Comparison of ENCODE assay signal across 20 cellular contexts in genomic region chr2:175684466-175684865, GRCh38.
"Had no signal": no experiment of that assay in that cellular context is flagged by ENCODE, and none has a peak within 500 bp of the region (broad histone marks: within the 10 kb centered on the region; RNA-seq: fewer than 3 reads in every experiment).

No MANE protein-coding gene starts in this region.

- H3K4me1 ChIP-seq: esophagus squamous epithelium, left lung, pancreas, sigmoid colon, spleen, stomach, testis, upper lobe of right lung had no signal

- DNase-seq: activated CD4-positive, alpha-beta memory T cell treated with anti-CD3 and anti-CD28 coated beads, Interleukin-2, amount 10 ng/mL, durations not matched to agents 7 days and 5 days; activated CD4-positive, alpha-beta T cell treated with anti-CD3 and anti-CD28 coated beads for 4 hours; activated effector memory CD4-positive, alpha-beta T cell treated with Interleukin-2 at 50 U/mL for 16 hours; activated T-cell treated with anti-CD3 and anti-CD28 coated beads, Interleukin-2, amount 50 U/mL, for 24 hours; caudate nucleus; esophagus squamous epithelium; glutamatergic neuron; left lung; mucosa of descending colon; naive thymus-derived CD4-positive, alpha-beta T cell; pancreas; sigmoid colon; spleen; stimulated activated CD4-positive, alpha-beta T cell treated with anti-CD3 and anti-CD28 coated beads, Interleukin-1b, Interleukin-23, amount 100 ng/mL, for 48 hours; stomach; T-helper 2 cell; testis; upper lobe of right lung had no signal

- H3K4me1 Mint-ChIP-seq: activated CD4-positive, alpha-beta memory T cell treated with anti-CD3 and anti-CD28 coated beads, Interleukin-2, amount 10 ng/mL, durations not matched to agents 7 days and 5 days; WTC11 had no signal

- H3K4me3 ChIP-seq: esophagus squamous epithelium, left lung, mucosa of descending colon, pancreas, sigmoid colon, spleen, stomach, testis, upper lobe of right lung had no signal

- H3K27ac Mint-ChIP-seq: activated CD4-positive, alpha-beta memory T cell treated with anti-CD3 and anti-CD28 coated beads, Interleukin-2, amount 10 ng/mL, durations not matched to agents 7 days and 5 days; activated naive CD4-positive, alpha-beta T cell treated with anti-CD3 and anti-CD28 coated beads, Interleukin-2, amount 50 U/mL, for 72 hours; activated T-cell treated with anti-CD3 and anti-CD28 coated beads, Interleukin-2, amount 50 U/mL, for 24 hours; naive thymus-derived CD4-positive, alpha-beta T cell; WTC11 had no signal

- H3K36me3 Mint-ChIP-seq: activated naive CD4-positive, alpha-beta T cell treated with anti-CD3 and anti-CD28 coated beads, Interleukin-2, amount 50 U/mL, for 72 hours; naive thymus-derived CD4-positive, alpha-beta T cell; WTC11 had no signal

- H3K27me3 ChIP-seq: sigmoid colon, testis had no signal

- H3K36me3 ChIP-seq: esophagus squamous epithelium, left lung, pancreas, sigmoid colon, spleen, stomach, upper lobe of right lung had no signal

- H3K4me3 Mint-ChIP-seq: activated CD4-positive, alpha-beta memory T cell treated with anti-CD3 and anti-CD28 coated beads, Interleukin-2, amount 10 ng/mL, durations not matched to agents 7 days and 5 days; activated T-cell treated with anti-CD3 and anti-CD28 coated beads, Interleukin-2, amount 50 U/mL, for 24 hours; naive thymus-derived CD4-positive, alpha-beta T cell; WTC11 had no signal

- H3K27ac ChIP-seq: esophagus squamous epithelium, left lung, pancreas, sigmoid colon, spleen, stomach, testis, upper lobe of right lung had no signal

- ATAC-seq: activated naive CD4-positive, alpha-beta T cell treated with anti-CD3 and anti-CD28 coated beads, Interleukin-2, amount 50 U/mL, for 72 hours; left lung; mucosa of descending colon; naive thymus-derived CD4-positive, alpha-beta T cell; pancreas; upper lobe of right lung; WTC11 had no signal

- H3K9me3 Mint-ChIP-seq: activated CD4-positive, alpha-beta memory T cell treated with anti-CD3 and anti-CD28 coated beads, Interleukin-2, amount 10 ng/mL, durations not matched to agents 7 days and 5 days; activated naive CD4-positive, alpha-beta T cell treated with anti-CD3 and anti-CD28 coated beads, Interleukin-2, amount 50 U/mL, for 72 hours; activated T-cell treated with anti-CD3 and anti-CD28 coated beads, Interleukin-2, amount 50 U/mL, for 24 hours; naive thymus-derived CD4-positive, alpha-beta T cell; WTC11 had no signal
